10 cellular contexts compared by ENCODE assay signal in the genomic region with DNA sequence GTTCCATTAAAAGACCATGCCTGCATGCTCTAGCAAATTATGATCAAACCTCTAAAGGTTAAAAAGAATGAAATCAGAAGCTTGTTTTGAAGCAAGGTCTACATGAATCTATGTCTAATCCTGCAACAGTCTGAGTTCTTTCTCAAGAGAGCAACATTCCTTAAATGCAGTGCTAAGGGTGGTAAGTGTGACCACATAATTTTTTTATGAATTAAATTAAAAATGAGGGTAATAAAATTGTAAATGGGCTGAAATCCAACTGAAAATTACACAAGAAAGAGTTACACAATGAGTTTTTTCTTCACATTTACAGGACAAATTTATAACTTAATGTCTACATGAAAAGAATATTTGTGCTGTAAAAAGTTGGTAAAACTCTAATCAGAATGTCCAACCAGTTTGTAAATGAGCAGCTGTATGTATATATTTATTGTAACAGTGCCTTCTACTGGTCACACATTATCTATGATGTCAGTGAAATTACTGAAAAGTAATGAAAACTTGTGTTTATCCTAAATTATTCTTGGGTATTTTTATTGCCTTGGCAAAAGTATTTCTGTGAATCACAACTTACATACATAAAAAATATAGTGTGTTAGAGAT.
DNase-seq lines count a peak whose midpoint lies in the region; ATAC-seq, FAIRE-seq and TF ChIP-seq lines count a peak whose summit lies in the region.
"Had no signal": no experiment of that assay in that cellular context is flagged by ENCODE, and none has a peak within 500 bp of the region (broad histone marks: within the 10 kb centered on the region; RNA-seq: fewer than 3 reads in every experiment).

No MANE protein-coding gene starts in this region.

- intact Hi-C loops in GM12878 (cut with micrococcal nuclease; ENCODE audit: unreplicated experiment): loop anchor here (5.0 kb wide), 1 partner anchor 327 kb away; no protein-coding TSS in a partner anchor

- H4K20me1 ChIP-seq in KMS-11 (ENCODE audit: insufficient read depth) (no peaks in the 10 kb centered on the region), GM12878 (ENCODE audit: control insufficient read depth, insufficient read depth) (no peaks in the 10 kb centered on the region)

- peak; percentile 35; the same call in 1 of the 2 replicates for TF ChIP-seq RAD21 in GM12878 (IDR thresholded peaks at IDR 0.05; ENCODE audit: insufficient read depth, low read depth, low read length)

- H2AFZ ChIP-seq in KMS-11 (ENCODE audit: low read depth) (no peak overlapping the region), GM12878 (ENCODE audit: control insufficient read depth, low read depth, low read length) (no peak overlapping the region)

- RAD21 ChIA-PET in GM12878 (lab: Charles Lee; ENCODE audit: unreplicated experiment): interaction anchor here (0.7 kb wide), 1 partner anchor 1532 kb away, joined by 3 read pairs; no protein-coding TSS in a partner anchor

- no peaks in the 10 kb centered on the region for H3K9me3 ChIP-seq in GM12878 (replicated peaks; ENCODE audit: control insufficient read depth, insufficient read depth, low read length)

- peaks cover 31% of the 10 kb centered on the region for H3K27me3 Mint-ChIP-seq in neural crest cell (ENCODE audit: low read depth)

- TF ChIP-seq EP300 in GM12878 (IDR thresholded peaks at IDR 0.05; ENCODE audit: borderline replicate concordance in 1 of 2, control insufficient read depth in 1 of 2, low read depth in 2 of 2, low read length in 2 of 2): no peak

- in situ Hi-C loops in GM12878 (cut with MboI): no loop called here

- no peaks in the 10 kb centered on the region for H3K4me1 Mint-ChIP-seq in neural crest cell

- FAIRE-seq in G401.6 (lab: Jason Lieb, UNC) (peak; percentile 71), GM12878 (lab: Jason Lieb, UNC) (no peak), frontal cortex (lab: Jason Lieb, UNC) (no peak)

- no peak overlapping the region for H3K27ac Mint-ChIP-seq in neural crest cell (ENCODE audit: unreplicated experiment)

- no peak for ATAC-seq in GM12878
- ATAC-seq: left lobe of liver had no signal

- no peak overlapping the region for H3K4me3 Mint-ChIP-seq in neural crest cell

- no peaks in the 10 kb centered on the region for H3K36me3 Mint-ChIP-seq in neural crest cell (ENCODE audit: low read depth)

- CTCF ChIA-PET in GM12878 (lab: Yijun Ruan, JAX): interaction anchor here (1.0 to 2.2 kb wide), 5 partner anchors 9 to 326 kb away, joined by 3 to 9 read pairs (median 5); no protein-coding TSS in a partner anchor

- H3K4me2 ChIP-seq in KMS-11 (no peak overlapping the region), GM12878 (ENCODE audit: control insufficient read depth, insufficient read depth) (no peak overlapping the region)

- no peak for TF ChIP-seq POLR2A in GM12878 (IDR thresholded peaks at IDR 0.05; ENCODE audit: low read depth, low read length)

- POLR2A ChIA-PET in GM12878 (lab: Charles Lee): no interaction called here

- H3K27me3 ChIP-seq in KMS-11 (ENCODE audit: insufficient read depth, low read depth) (no peaks in the 10 kb centered on the region), GM12878 (replicated peaks in 1 of 2; ENCODE audit: control insufficient read depth in 2 of 2, insufficient read depth in 2 of 2, low read length in 1 of 2) (no peaks in the 10 kb centered on the region)

- no peak for DNase-seq in GM12878 (ENCODE audit: low read depth, low spot score)
- DNase-seq in neural crest cell (ENCODE audit: low read depth, low spot score): no peak
- no peak for DNase-seq in stimulated activated CD4-positive, alpha-beta T cell treated with anti-CD3 and anti-CD28 coated beads, Interleukin-12 subunit alpha, Interleukin-12 subunit beta, amount 100 ng/mL, for 4 hours
- no peak for DNase-seq in CD1c-positive myeloid dendritic cell (ENCODE audit: extremely low spot score)
- DNase-seq in frontal cortex (ENCODE audit: low spot score in 2 of 2): no peak
- DNase-seq: NCI-H2029; stimulated activated CD4-positive, alpha-beta T cell treated with anti-CD3 and anti-CD28 coated beads, Interleukin-2, amount 100 ng/mL, for 24 hours had no signal

- SMC1A ChIA-PET in GM12878 (lab: Charles Lee; ENCODE audit: uncharacterized antibody, unreplicated experiment): interaction anchor here (0.7 to 1.6 kb wide), 5 partner anchors 10 to 325 kb away, joined by 3 to 4 read pairs (median 3); no protein-coding TSS in a partner anchor

- H3K27ac ChIP-seq in KMS-11 (no peak overlapping the region), GM12878 (ENCODE audit: control insufficient read depth, insufficient read depth) (no peak overlapping the region)

- H3K9me3 Mint-ChIP-seq in neural crest cell: no peaks in the 10 kb centered on the region

- H3K36me3 ChIP-seq in KMS-11 (ENCODE audit: insufficient read depth) (no peaks in the 10 kb centered on the region), GM12878 (ENCODE audit: control insufficient read depth in 2 of 2, insufficient read depth in 2 of 2, low read length in 1 of 2) (no peaks in the 10 kb centered on the region)

- BruUV-seq in GM12878 (replicated peaks; lab: Mats Ljungman, UMichigan): no TSS peak

- H3K4me1 ChIP-seq in KMS-11 (ENCODE audit: low read depth, poor library complexity, severe bottlenecking) (no peaks in the 10 kb centered on the region), GM12878 (ENCODE audit: control insufficient read depth, insufficient read depth, low read length) (no peaks in the 10 kb centered on the region)

- TF ChIP-seq CTCF in KMS-11 (conservative IDR thresholded peaks at IDR 0.05; ENCODE audit: low read depth, low read length): peak; percentile 53
- peak in 1 of 3 experiments; percentile 29; a peak in 2 of 6 replicates for TF ChIP-seq CTCF in GM12878 (IDR thresholded peaks at IDR 0.05 in 2 of 3, conservative IDR thresholded peaks at IDR 0.05 in 1 of 3; ENCODE audit: control insufficient read depth in 2 of 3, extremely low read depth in 1 of 3, insufficient read depth in 1 of 3, low read depth in 3 of 3, low read length in 3 of 3)
- TF ChIP-seq CTCF in neural crest cell (conservative IDR thresholded peaks at IDR 0.05): peak; percentile 64

- no peak overlapping the region for H3K9ac ChIP-seq in KMS-11
- no peak overlapping the region for H3K9ac ChIP-seq in GM12878 (ENCODE audit: control insufficient read depth, insufficient read depth, low read length)

- no peak overlapping the region for H3K4me3 ChIP-seq in KMS-11 (IDR thresholded peaks at IDR 0.05; ENCODE audit: insufficient read depth, low read depth, low read length)
- H3K4me3 ChIP-seq in GM12878: no peak overlapping the region

- H3K79me2 ChIP-seq in KMS-11 (ENCODE audit: insufficient read depth, low read depth) (no peaks in the 10 kb centered on the region), GM12878 (ENCODE audit: control insufficient read depth, insufficient read depth, low read length) (no peaks in the 10 kb centered on the region)

TF ChIP-seq in GM12878, 131 proteins besides CTCF, POLR2A, EP300 and RAD21:
- TF ChIP-seq, protein P1, sequence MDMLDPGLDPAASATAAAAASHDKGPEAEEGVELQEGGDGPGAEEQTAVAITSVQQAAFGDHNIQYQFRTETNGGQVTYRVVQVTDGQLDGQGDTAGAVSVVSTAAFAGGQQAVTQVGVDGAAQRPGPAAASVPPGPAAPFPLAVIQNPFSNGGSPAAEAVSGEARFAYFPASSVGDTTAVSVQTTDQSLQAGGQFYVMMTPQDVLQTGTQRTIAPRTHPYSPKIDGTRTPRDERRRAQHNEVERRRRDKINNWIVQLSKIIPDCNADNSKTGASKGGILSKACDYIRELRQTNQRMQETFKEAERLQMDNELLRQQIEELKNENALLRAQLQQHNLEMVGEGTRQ (IDR thresholded peaks at IDR 0.05; ENCODE audit: borderline replicate concordance, low read depth, low read length): no peak
- TF ChIP-seq SMC3 (IDR thresholded peaks at IDR 0.05; ENCODE audit: borderline replicate concordance, low read length) (peak; percentile 24; the same call in 1 of the 2 replicates), NR2F1 (conservative IDR thresholded peaks at IDR 0.05) (no peak), ZNF274 (IDR thresholded peaks at IDR 0.05; ENCODE audit: insufficient read depth, insufficient read length) (no peak)
